9 cellular contexts compared by ENCODE assay signal in the genomic region with DNA sequence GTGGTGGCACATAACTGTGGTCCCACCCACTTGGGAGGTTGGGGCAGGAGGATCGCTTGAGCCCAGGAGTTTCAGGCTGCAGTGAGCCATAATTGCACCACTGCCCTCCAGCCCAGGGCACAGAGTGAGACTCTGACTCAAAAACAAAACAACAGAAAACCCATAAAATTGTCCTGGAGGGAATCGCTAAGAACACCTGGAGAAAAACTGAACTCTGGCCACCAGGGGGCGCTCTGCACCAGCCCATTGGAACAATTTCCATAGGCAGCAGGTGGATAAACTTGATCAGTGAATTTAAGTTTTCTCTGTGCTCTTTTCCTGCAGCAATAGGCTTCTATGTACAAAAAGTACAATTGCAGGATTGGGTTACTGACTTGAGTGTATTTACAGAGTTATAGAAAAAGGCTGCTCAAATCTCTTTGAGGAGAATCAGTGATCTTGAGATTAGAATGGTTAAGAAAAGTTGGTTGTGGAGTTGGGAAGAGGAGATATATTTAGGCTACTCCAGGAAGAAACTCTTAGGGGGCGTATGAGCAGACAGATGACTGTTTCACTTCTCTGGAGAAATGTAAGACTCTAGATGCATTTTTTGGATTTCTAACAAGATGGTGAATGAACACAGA.
DNase-seq lines count a peak whose midpoint lies in the region; ATAC-seq, FAIRE-seq and TF ChIP-seq lines count a peak whose summit lies in the region.
"Had no signal": no experiment of that assay in that cellular context is flagged by ENCODE, and none has a peak within 500 bp of the region (broad histone marks: within the 10 kb centered on the region; RNA-seq: fewer than 3 reads in every experiment).

No MANE protein-coding gene starts in this region.

- peak; percentile 40 for DNase-seq in COR-L47 (lab: John Stamatoyannopoulos, UW)
- peak; percentile 32 for DNase-seq in HTR-8/SVneo (ENCODE audit: insufficient read length, low spot score)
- DNase-seq in activated T-cell treated with anti-CD3 and anti-CD28 coated beads, Interleukin-2, amount 50 U/mL, for 48 hours = peak; percentile 73 to 74
- peak; percentile 14 to 69 for DNase-seq in foreskin fibroblast
- peak; percentile 53 for DNase-seq in occipital lobe (lab: John Stamatoyannopoulos, UW)
- DNase-seq in tibial artery = peak; percentile 47 to 72

- no peaks in the 10 kb centered on the region for H3K36me3 ChIP-seq in OCI-LY3 (replicated peaks; ENCODE audit: low read depth, low read length)
- no peaks in the 10 kb centered on the region for H3K36me3 ChIP-seq in tibial artery

- H3K9me3 ChIP-seq in OCI-LY3 (ENCODE audit: insufficient read depth, low read length) (no peaks in the 10 kb centered on the region), tibial artery (no peaks in the 10 kb centered on the region)

- no peak overlapping the region for H3K9ac ChIP-seq in OCI-LY3 (ENCODE audit: low read length)

- no peak for FAIRE-seq in HTR-8/SVneo (lab: Jason Lieb, UNC)
- FAIRE-seq: TTC549 had no signal

- no peak overlapping the region for H3K4me2 ChIP-seq in OCI-LY3 (ENCODE audit: low read length)

- H3K27me3 ChIP-seq in OCI-LY3 (ENCODE audit: low read depth, low read length) (no peaks in the 10 kb centered on the region), tibial artery (no peaks in the 10 kb centered on the region)

- H4K20me1 ChIP-seq in OCI-LY3 (ENCODE audit: insufficient read depth, low read length) = no peaks in the 10 kb centered on the region

- ATAC-seq in HG03469 (IDR thresholded peaks at IDR 0.05; ENCODE audit: unreplicated experiment) = no peak

- no peak overlapping the region for H3K27ac ChIP-seq in OCI-LY3 (ENCODE audit: low read length)
- no peak overlapping the region for H3K27ac ChIP-seq in tibial artery

- H3K4me3 ChIP-seq in OCI-LY3 (ENCODE audit: low read length) (no peak overlapping the region), foreskin fibroblast (ENCODE audit: low read depth in 1 of 2, low read length in 2 of 2) (no peak overlapping the region), tibial artery (no peak overlapping the region)

- H2AFZ ChIP-seq in OCI-LY3 (ENCODE audit: low read depth, low read length) = no peak overlapping the region

- intact Hi-C loops in tibial artery (cut with DNase I; ENCODE audit: low total_unique reads) = loop anchor here (2.0 to 5.0 kb wide), 2 partner anchors 480 to 876 kb away; no protein-coding TSS in a partner anchor

- H3K4me1 ChIP-seq in OCI-LY3 (ENCODE audit: low read length) = no peaks in the 10 kb centered on the region
- no peaks in the 10 kb centered on the region for H3K4me1 ChIP-seq in tibial artery

- TF ChIP-seq CTCF in OCI-LY3 (IDR thresholded peaks at IDR 0.05; ENCODE audit: low read depth, low read length) = peak; percentile 90
- peak; percentile 75 for TF ChIP-seq CTCF in foreskin fibroblast (IDR thresholded peaks at IDR 0.05; ENCODE audit: low read depth, low read length)
- peak; percentile 87 to 89 for TF ChIP-seq CTCF in tibial artery (IDR thresholded peaks at IDR 0.05)

- H3K79me2 ChIP-seq in OCI-LY3 (ENCODE audit: low read length) = no peaks in the 10 kb centered on the region
